ENCODE assay signal across 1 cellular context in the genomic region with DNA sequence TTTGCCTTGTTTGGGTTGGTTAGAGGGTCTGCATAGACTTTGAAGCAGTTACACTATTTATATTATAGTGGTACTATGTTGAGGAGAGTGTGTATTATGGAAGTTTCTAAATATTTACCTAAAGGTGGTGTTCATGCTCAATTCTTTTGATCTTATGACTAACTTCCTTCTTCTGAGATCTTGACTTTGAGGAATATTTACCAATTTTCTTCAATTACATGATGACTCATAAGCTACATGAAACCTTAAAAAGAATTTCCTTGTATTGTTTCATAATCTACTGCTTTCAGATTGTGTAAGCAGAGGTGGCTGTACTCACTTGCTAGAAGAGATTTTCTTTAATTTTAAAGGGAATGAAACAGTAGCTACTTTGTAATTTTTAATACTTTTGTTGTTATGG.
TF ChIP-seq lines count a peak whose summit lies in the region.

No MANE protein-coding gene starts in this region.

TF ChIP-seq in endothelial cell of umbilical vein, 7 proteins besides CTCF, POLR2A, EP300 and RAD21 (continued from another document):
- TF ChIP-seq EZH2 (IDR thresholded peaks at IDR 0.05; ENCODE audit: borderline replicate concordance, low read depth, low read length, severe bottlenecking) (no peak), POLR2AphosphoS5 (IDR thresholded peaks at IDR 0.05; ENCODE audit: insufficient read depth, low read depth, low read length) (no peak)
- TF ChIP-seq, protein P1, sequence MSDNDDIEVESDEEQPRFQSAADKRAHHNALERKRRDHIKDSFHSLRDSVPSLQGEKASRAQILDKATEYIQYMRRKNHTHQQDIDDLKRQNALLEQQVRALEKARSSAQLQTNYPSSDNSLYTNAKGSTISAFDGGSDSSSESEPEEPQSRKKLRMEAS (IDR thresholded peaks at IDR 0.05; ENCODE audit: insufficient read depth, insufficient read length) = no peak
